In the genomic region with DNA sequence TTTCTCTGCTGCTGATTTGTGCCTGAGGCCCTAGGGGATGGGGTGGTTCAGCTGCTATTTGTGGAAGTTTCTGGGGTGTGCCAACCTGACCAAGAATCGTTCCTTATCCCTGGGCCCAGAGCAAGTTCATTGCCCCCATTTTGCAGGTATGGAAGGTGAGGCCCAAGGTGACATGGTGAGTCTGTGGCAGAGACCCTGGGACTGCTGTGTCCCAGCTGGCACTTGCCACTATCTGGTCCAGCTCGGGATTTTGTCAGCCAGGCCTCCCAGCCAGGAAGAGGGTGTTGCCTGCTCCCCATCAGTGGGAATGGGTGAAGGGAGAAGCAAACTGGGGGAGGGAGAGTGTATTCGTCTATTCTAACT, we compare ENCODE assay signal across 14 cellular contexts. TPM values are rescaled to one million over a fixed set of nuclear protein-coding genes. Genes with fewer than 3 reads are reported as not detected.
DNase-seq lines count a peak whose midpoint lies in the region; ATAC-seq and TF ChIP-seq lines count a peak whose summit lies in the region.
"Had no signal": no experiment of that assay in that cellular context is flagged by ENCODE, and none has a peak within 500 bp of the region (broad histone marks: within the 10 kb centered on the region; RNA-seq: fewer than 3 reads in every experiment).

No MANE protein-coding gene starts in this region.

- H3K79me2 ChIP-seq in osteoblast (ENCODE audit: insufficient read depth, low read length) = no peaks in the 10 kb centered on the region

- DNase-seq in activated T-cell treated with anti-CD3 and anti-CD28 coated beads, Interleukin-2, amount 50 U/mL, for 48 hours = peak; percentile 4 to 10
- no peak for DNase-seq in activated T-cell treated with anti-CD3 and anti-CD28 coated beads, Interleukin-2, amount 50 U/mL, for 72 hours
- DNase-seq in coronary artery (ENCODE audit: low spot score) (peak; percentile 60), osteoblast (ENCODE audit: insufficient read length, low spot score, missing footprints) (peak; percentile 61), ureter (ENCODE audit: low spot score) (peak; percentile 24), NOMO-1 treated with dmso at 0.1 percent for 144 hours (lab: John Stamatoyannopoulos, UW; ENCODE audit: unreplicated experiment) (no peak), NCI-H2081 (lab: John Stamatoyannopoulos, UW) (no peak)
- DNase-seq: C1 segment of cervical spinal cord; DMS 273 treated with DMSO at 0.1 percent for 48 hours; GOT3; HFFc6; NCI-H2029; NK-92 treated with Interleukin-12 subunit alpha and Interleukin-12 subunit beta, amount 100 ng/mL, for 24 hours had no signal

- peaks cover 4 to 5% of the 10 kb centered on the region in 2 donors for H3K9me3 Mint-ChIP-seq in activated T-cell treated with anti-CD3 and anti-CD28 coated beads, Interleukin-2, amount 50 U/mL, for 72 hours
- H3K9me3 Mint-ChIP-seq: HFFc6 had no signal

- no peaks in the 10 kb centered on the region for H3K9me3 ChIP-seq in osteoblast (ENCODE audit: low read depth, low read length)

- no peak overlapping the region for H3K4me3 Mint-ChIP-seq in activated T-cell treated with anti-CD3 and anti-CD28 coated beads, Interleukin-2, amount 50 U/mL, for 72 hours
- H3K4me3 Mint-ChIP-seq: HFFc6 had no signal

- peaks cover 8% of the 10 kb centered on the region for H3K27me3 ChIP-seq in osteoblast (ENCODE audit: insufficient read depth, low read length)

- TF ChIP-seq CTCF in coronary artery (IDR thresholded peaks at IDR 0.05) (no peak), osteoblast (IDR thresholded peaks at IDR 0.05; ENCODE audit: extremely low read depth, low read depth, low read length) (no peak)

- no peaks in the 10 kb centered on the region for H4K20me1 ChIP-seq in osteoblast (ENCODE audit: insufficient read depth, low read length)

- H2AFZ ChIP-seq in osteoblast (ENCODE audit: low read length) = no peak overlapping the region

- H3K4me1 Mint-ChIP-seq in activated T-cell treated with anti-CD3 and anti-CD28 coated beads, Interleukin-2, amount 50 U/mL, for 72 hours (ENCODE audit: low read depth) = no peaks in the 10 kb centered on the region

- H3K27me3 Mint-ChIP-seq in activated T-cell treated with anti-CD3 and anti-CD28 coated beads, Interleukin-2, amount 50 U/mL, for 72 hours (ENCODE audit: low read depth) = no peaks in the 10 kb centered on the region

- H3K27ac ChIP-seq in coronary artery = no peak overlapping the region
- no peak overlapping the region for H3K27ac ChIP-seq in osteoblast (ENCODE audit: low read depth, low read length)

- no peak overlapping the region for H3K27ac Mint-ChIP-seq in activated T-cell treated with anti-CD3 and anti-CD28 coated beads, Interleukin-2, amount 50 U/mL, for 72 hours
- H3K27ac Mint-ChIP-seq: HFFc6 had no signal

- H3K4me2 ChIP-seq in osteoblast (ENCODE audit: insufficient read depth, low read length) = no peak overlapping the region

- no peak overlapping the region for H3K4me3 ChIP-seq in coronary artery
- H3K4me3 ChIP-seq in osteoblast (ENCODE audit: insufficient read depth, low read length) = no peak overlapping the region

- ATAC-seq in activated T-cell treated with anti-CD3 and anti-CD28 coated beads, Interleukin-2, amount 50 U/mL, for 72 hours (replicated peaks in 1 of 2) = no peak
- ATAC-seq in GM19395 (IDR thresholded peaks at IDR 0.05; ENCODE audit: unreplicated experiment) = no peak

- H3K36me3 Mint-ChIP-seq in activated T-cell treated with anti-CD3 and anti-CD28 coated beads, Interleukin-2, amount 50 U/mL, for 72 hours (ENCODE audit: insufficient read depth in 2 of 2) = no peaks in the 10 kb centered on the region

- H3K36me3 ChIP-seq in osteoblast (ENCODE audit: insufficient read depth, low read length) = no peaks in the 10 kb centered on the region

- H3K4me1 ChIP-seq in osteoblast (ENCODE audit: insufficient read depth, low read length) = no peaks in the 10 kb centered on the region

RNA-seq across cellular contexts. Expression of gene LRP8, which starts 18.9 kb away (rescaled TPM):
- total RNA-seq in activated T-cell treated with anti-CD3 and anti-CD28 coated beads, Interleukin-2, amount 50 U/mL, for 72 hours = 10 to 100 TPM; 31.4 to 36.5 TPM
- total RNA-seq in osteoblast = 8.3 and 11.2 TPM in 2 replicates
- 11.3 TPM for total RNA-seq in ureter

Comparison
In these comparisons a context has a peak if more than half of its experiments do, and no peak if none do; other contexts are left out.
1. DNase-seq: peak in activated T-cell treated with anti-CD3 and anti-CD28 coated beads, Interleukin-2, amount 50 U/mL, for 48 hours (2 of 2), coronary artery (single experiment), osteoblast (single experiment) and ureter (single experiment); none in activated T-cell treated with anti-CD3 and anti-CD28 coated beads, Interleukin-2, amount 50 U/mL, for 72 hours (0 of 2), NOMO-1 treated with dmso at 0.1 percent for 144 hours (single experiment) and NCI-H2081 (0 of 2).